Comparison of ENCODE assay signal across 27 cellular contexts in the genomic region with DNA sequence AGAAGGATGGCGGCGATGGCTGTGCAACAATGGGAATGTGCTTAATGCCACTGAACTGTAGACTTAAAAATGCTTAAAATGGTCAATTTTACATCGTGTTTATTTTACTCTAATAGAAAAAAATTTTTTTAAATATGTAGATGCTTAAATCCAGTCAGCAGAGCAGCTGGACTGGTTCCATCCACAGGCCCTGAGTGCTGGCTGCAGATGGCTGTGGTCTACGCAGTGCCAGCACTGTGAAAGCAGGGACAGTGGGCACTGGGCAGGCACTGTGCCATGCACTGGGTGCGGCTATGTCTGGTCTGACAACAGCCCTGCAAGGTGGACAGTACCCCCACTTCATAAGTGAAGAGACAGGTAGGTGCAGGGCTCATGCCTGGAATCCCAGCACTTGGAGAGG.
"Had no signal": no experiment of that assay in that cellular context is flagged by ENCODE, and none has a peak within 500 bp of the region (broad histone marks: within the 10 kb centered on the region; RNA-seq: fewer than 3 reads in every experiment).

No MANE protein-coding gene starts in this region.

- H3K36me3 ChIP-seq: neural progenitor cell had no signal

- H3K27me3 ChIP-seq: neural progenitor cell, neutrophil, right atrium auricular region, sigmoid colon, stomach, testis, thyroid gland, transverse colon, upper lobe of left lung, vagina had no signal

- H3K79me2 ChIP-seq: parathyroid adenoma had no signal

- ATAC-seq: natural killer cell; psoas muscle; stimulated activated naive B cell treated with anti-CD40 and anti-IgM and Interleukin-4, amounts not matched to agents 10 μg/mL and 1 μg/mL and 100 μg/mL, for 72 hours; stimulated activated naive CD8-positive, alpha-beta T cell treated with anti-CD3 and anti-CD28 coated beads, Interleukin-15, Interleukin-2, amounts not matched to agents 100 U/mL and 50 U/mL, for 24 hours had no signal

- H3K9me3 Mint-ChIP-seq: mesothelial cell of epicardium; naive B cell; natural killer cell; nephron progenitor cell; neural progenitor cell; stimulated activated naive B cell treated with anti-CD40 and anti-IgM and Interleukin-4, amounts not matched to agents 10 μg/mL and 1 μg/mL and 100 μg/mL, for 72 hours had no signal

- FAIRE-seq: keratinocyte had no signal

- H3K27ac ChIP-seq: neural progenitor cell, neutrophil, parathyroid adenoma, psoas muscle, right atrium auricular region, stomach, testis, thyroid gland, transverse colon, upper lobe of left lung, vagina had no signal

- H3K4me1 Mint-ChIP-seq: naive B cell had no signal

- H3K4me2 ChIP-seq: neural progenitor cell, smooth muscle cell had no signal

- H3K4me3 ChIP-seq: lung, neural progenitor cell, psoas muscle, right atrium auricular region, sigmoid colon, smooth muscle cell, stomach, testis, thyroid gland, transverse colon, upper lobe of left lung, vagina had no signal

- H3K4me3 Mint-ChIP-seq: mesothelial cell of epicardium; naive B cell; natural killer cell; nephron progenitor cell; neural progenitor cell; stimulated activated naive B cell treated with anti-CD40 and anti-IgM and Interleukin-4, amounts not matched to agents 10 μg/mL and 1 μg/mL and 100 μg/mL, for 72 hours had no signal

- H3K27ac Mint-ChIP-seq: mesothelial cell of epicardium; natural killer cell; nephron progenitor cell; neural progenitor cell; stimulated activated naive B cell treated with anti-CD40 and anti-IgM and Interleukin-4, amounts not matched to agents 10 μg/mL and 1 μg/mL and 100 μg/mL, for 72 hours had no signal

- H2AFZ ChIP-seq: neural progenitor cell, parathyroid adenoma had no signal

- H3K36me3 Mint-ChIP-seq: naive B cell; natural killer cell; stimulated activated naive B cell treated with anti-CD40 and anti-IgM and Interleukin-4, amounts not matched to agents 10 μg/mL and 1 μg/mL and 100 μg/mL, for 72 hours had no signal

- H3K4me1 ChIP-seq: neural progenitor cell, parathyroid adenoma, psoas muscle, stomach, testis, upper lobe of left lung, vagina had no signal

- DNase-seq: hippocampal formation; naive B cell; natural killer cell; nephron progenitor cell; occipital lobe; sigmoid colon; stimulated activated CD4-positive, alpha-beta T cell treated with anti-CD3 and anti-CD28 coated beads, Interleukin-12 subunit alpha, Interleukin-12 subunit beta, amount 100 ng/mL, for 4 hours; stimulated activated CD4-positive, alpha-beta T cell treated with anti-CD3 and anti-CD28 coated beads, Interleukin-15, amount 100 ng/mL, for 24 hours; stimulated activated CD4-positive, alpha-beta T cell treated with anti-CD3 and anti-CD28 coated beads, Interleukin-2, amount 100 ng/mL, for 24 hours; stimulated activated CD4-positive, alpha-beta T cell treated with anti-CD3 and anti-CD28 coated beads, Interleukin-4, amount 100 ng/mL, for 1 hour; stimulated activated naive B cell treated with anti-CD40 and anti-IgM and Interleukin-4, amounts not matched to agents 10 μg/mL and 1 μg/mL and 100 μg/mL, for 72 hours; stimulated activated naive CD8-positive, alpha-beta T cell treated with anti-CD3 and anti-CD28 coated beads, Interleukin-15, Interleukin-2, amounts not matched to agents 100 U/mL and 50 U/mL, for 24 hours; stomach; testis; thyroid gland; transverse colon; upper lobe of left lung had no signal

- H3K9ac ChIP-seq: neural progenitor cell, parathyroid adenoma had no signal

- H3K9me3 ChIP-seq: neutrophil, psoas muscle, right atrium auricular region, sigmoid colon, stomach, testis, thyroid gland, transverse colon, upper lobe of left lung, vagina had no signal
